ENCODE assay signal across 15 cellular contexts in the genomic region with DNA sequence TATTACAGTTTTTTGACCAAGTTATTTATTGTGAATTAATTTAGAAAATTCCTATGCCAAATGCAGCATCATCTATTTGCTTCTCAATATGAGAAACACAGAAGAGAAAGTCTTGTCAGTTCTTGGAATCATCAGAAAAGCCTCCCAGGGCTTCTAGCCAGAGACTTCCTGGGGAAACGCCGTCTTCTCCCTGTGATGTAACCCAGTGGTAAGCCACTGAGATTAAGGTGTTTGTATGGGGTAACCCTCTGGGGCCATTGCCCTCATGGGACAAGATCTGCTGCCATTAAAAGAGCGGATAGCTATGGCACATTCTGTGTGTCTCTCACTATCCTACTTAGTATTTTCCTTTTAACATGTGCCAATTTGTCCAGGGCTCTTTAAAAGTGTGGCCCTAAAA.
"Had no signal": no experiment of that assay in that cellular context is flagged by ENCODE, and none has a peak within 500 bp of the region (broad histone marks: within the 10 kb centered on the region; RNA-seq: fewer than 3 reads in every experiment).

No MANE protein-coding gene starts in this region.

- H3K79me2 ChIP-seq: parathyroid adenoma had no signal

- H3K4me3 Mint-ChIP-seq: effector memory CD8-positive, alpha-beta T cell had no signal

- H3K4me1 ChIP-seq: thyroid gland, vagina had no signal

- H3K9ac ChIP-seq: parathyroid adenoma had no signal

- H3K9me3 Mint-ChIP-seq: effector memory CD8-positive, alpha-beta T cell had no signal

- H3K27ac ChIP-seq: adrenal gland, lower lobe of right lung, parathyroid adenoma, thyroid gland, vagina, VCaP had no signal

- H3K36me3 ChIP-seq: adrenal gland, lower lobe of right lung, thyroid gland, vagina had no signal

- ATAC-seq: effector memory CD8-positive, alpha-beta T cell; left cardiac atrium; lower lobe of right lung had no signal

- H3K9me3 ChIP-seq: adrenal gland, lower lobe of right lung, thyroid gland, vagina had no signal

- H2AFZ ChIP-seq: parathyroid adenoma had no signal

- H3K4me3 ChIP-seq: adrenal gland, lower lobe of right lung, thyroid gland, vagina had no signal

- DNase-seq: activated CD4-positive, alpha-beta T cell treated with anti-CD3 and anti-CD28 coated beads for 48 hours; activated CD8-positive, alpha-beta memory T cell treated with anti-CD3 and anti-CD28 coated beads for 24 hours; activated naive CD4-positive, alpha-beta T cell treated with anti-CD3 and anti-CD28 coated beads, Interleukin-2, amount 50 U/mL, for 16 hours; adrenal gland; central memory CD4-positive, alpha-beta T cell; effector memory CD8-positive, alpha-beta T cell; left cardiac atrium; lower lobe of right lung; midbrain; stimulated activated CD4-positive, alpha-beta T cell treated with anti-CD3 and anti-CD28 coated beads, Interleukin-15, amount 100 ng/mL, for 24 hours; stimulated activated CD4-positive, alpha-beta T cell treated with anti-CD3 and anti-CD28 coated beads, Interleukin-4, amount 100 ng/mL, for 4 hours; thyroid gland had no signal

- H3K27me3 ChIP-seq: adrenal gland, thyroid gland, vagina had no signal
